22 cellular contexts compared by ENCODE assay signal in genomic region chr12:66050610-66051009, GRCh38.
A peak's percentile ranks its signal among the peaks of the same experiment; 100 is the strongest.
DNase-seq lines count a peak whose midpoint lies in the region; ATAC-seq lines count a peak whose summit lies in the region.
"Had no signal": no experiment of that assay in that cellular context is flagged by ENCODE, and none has a peak within 500 bp of the region (broad histone marks: within the 10 kb centered on the region; RNA-seq: fewer than 3 reads in every experiment).

No MANE protein-coding gene starts in this region.

- ATAC-seq in GM18520 (IDR thresholded peaks at IDR 0.05; ENCODE audit: unreplicated experiment), result peak; percentile 31
- peak; percentile 42 for ATAC-seq in GM19467 (IDR thresholded peaks at IDR 0.05; ENCODE audit: unreplicated experiment)
- peak; percentile 49 for ATAC-seq in HG02852 (IDR thresholded peaks at IDR 0.05; ENCODE audit: unreplicated experiment)
- peak; percentile 42 for ATAC-seq in HG03432 (IDR thresholded peaks at IDR 0.05; ENCODE audit: unreplicated experiment)
- ATAC-seq: activated CD8-positive, alpha-beta T cell treated with anti-CD3 and anti-CD28 coated beads for 36 hours; activated T-cell treated with anti-CD3 and anti-CD28 coated beads, Interleukin-2, amount 50 U/mL, for 4 hours had no signal

- DNase-seq in inferior parietal cortex (ENCODE audit: extremely low spot score) (no peak), substantia nigra (lab: John Stamatoyannopoulos, UW) (no peak), T-helper 9 cell (no peak)
- no peak for DNase-seq in stimulated activated CD4-positive, alpha-beta T cell treated with anti-CD3 and anti-CD28 coated beads, Interleukin-2, amount 100 ng/mL, for 48 hours
- DNase-seq: activated CD4-positive, CD25-positive, alpha-beta regulatory T cell; activated CD8-positive, alpha-beta T cell treated with anti-CD3 and anti-CD28 coated beads for 36 hours; activated naive CD4-positive, alpha-beta T cell treated with anti-CD3 and anti-CD28 coated beads for 36 hours; activated T-cell treated with anti-CD3 and anti-CD28 coated beads, Interleukin-2, amount 50 U/mL, for 4 hours; central memory CD4-positive, alpha-beta T cell; H9; NCI-H146; NCI-H2171; NCI-H524 treated with DMSO at 0.1 percent for 48 hours; nephron progenitor cell; stimulated activated CD4-positive, alpha-beta T cell treated with anti-CD3 and anti-CD28 coated beads, Interleukin-1b, Interleukin-23, amount 100 ng/mL, for 48 hours; stimulated activated naive CD4-positive, alpha-beta T cell; transverse colon had no signal

- no peak overlapping the region for H3K27ac ChIP-seq in substantia nigra (ENCODE audit: low read depth, low read length, poor library complexity, severe bottlenecking)
- H3K27ac ChIP-seq: epithelial cell of prostate, transverse colon had no signal
